ENCODE assay signal across 8 cellular contexts in the genomic region with DNA sequence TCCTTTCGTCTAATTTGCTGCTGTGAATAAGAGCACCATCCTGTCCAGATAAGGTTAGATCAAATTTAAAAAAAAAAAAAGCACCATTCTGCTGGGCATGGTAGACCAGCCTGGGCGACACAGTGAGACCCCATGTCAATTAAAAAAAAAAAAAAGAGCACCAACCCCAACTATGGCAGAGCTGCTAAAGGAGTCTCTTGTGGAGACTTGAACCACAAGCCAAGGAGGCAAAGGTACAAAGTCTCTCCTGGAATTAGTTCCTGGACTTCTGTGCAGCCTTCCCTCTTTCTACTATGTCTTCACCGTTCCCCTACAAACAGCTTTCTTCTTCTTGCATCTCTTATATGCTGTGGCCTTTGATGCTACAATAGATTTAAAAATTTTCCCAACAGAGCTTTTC. TPM values are rescaled to one million over a fixed set of nuclear protein-coding genes. Genes with fewer than 3 reads are reported as not detected.
DNase-seq lines count a peak whose midpoint lies in the region; ATAC-seq and TF ChIP-seq lines count a peak whose summit lies in the region.
"Had no signal": no experiment of that assay in that cellular context is flagged by ENCODE, and none has a peak within 500 bp of the region (broad histone marks: within the 10 kb centered on the region; RNA-seq: fewer than 3 reads in every experiment).

No MANE protein-coding gene starts in this region.

- WGBS in iPS DF 6.9 (ENCODE audit: insufficient coverage, insufficient read length) = no CpG with 5 or more reads among the region's 3 CpGs
- WGBS in smooth muscle cell (ENCODE audit: low lambda C conversion rate) = 72% methylated on average over 3 of the region's 3 CpGs

- H3K4me3 Mint-ChIP-seq in activated CD4-positive, alpha-beta memory T cell treated with anti-CD3 and anti-CD28 coated beads for 36 hours = peak overlapping the region; percentile 99

- no peaks in the 10 kb centered on the region for H3K9me3 Mint-ChIP-seq in activated CD4-positive, alpha-beta memory T cell treated with anti-CD3 and anti-CD28 coated beads for 36 hours

- no peak overlapping the region for H3K27ac ChIP-seq in iPS DF 6.9 (ENCODE audit: low read length)
- peak overlapping the region; percentile 99 for H3K27ac ChIP-seq in smooth muscle cell (ENCODE audit: low read depth)
- no peak overlapping the region for H3K27ac ChIP-seq in caudate nucleus (ENCODE audit: low read depth, low read length)

- H3K4me2 ChIP-seq in smooth muscle cell = peak overlapping the region; percentile 98

- H3K79me2 ChIP-seq in smooth muscle cell (ENCODE audit: low read depth) = peaks cover 66% of the 10 kb centered on the region

- intact Hi-C loops in activated CD4-positive, alpha-beta memory T cell treated with anti-CD3 and anti-CD28 coated beads for 36 hours (cut with micrococcal nuclease) = loop anchor here (5.0 kb wide), 1 partner anchor 44 kb away; no protein-coding TSS in a partner anchor

- H3F3A ChIP-seq in smooth muscle cell (ENCODE audit: low read depth) = no peaks in the 10 kb centered on the region

- POLR2A ChIA-PET in HEK293T (lab: Yijun Ruan, JAX) = no interaction called here
- POLR2A ChIA-PET in activated CD4-positive, alpha-beta memory T cell treated with anti-CD3 and anti-CD28 coated beads for 36 hours (lab: Charles Lee) = interaction anchor here (2.0 kb wide), 1 partner anchor 129 kb away, joined by 18 read pairs; a partner anchor contains a TSS

- H3K4me1 Mint-ChIP-seq in activated CD4-positive, alpha-beta memory T cell treated with anti-CD3 and anti-CD28 coated beads for 36 hours (ENCODE audit: low read depth) = peaks cover 35% of the 10 kb centered on the region

- no peak for ATAC-seq in HG03354 (IDR thresholded peaks at IDR 0.05; ENCODE audit: poor library complexity, severe bottlenecking, unreplicated experiment)

- no peaks in the 10 kb centered on the region for H3K9me3 ChIP-seq in iPS DF 6.9 (ENCODE audit: control insufficient read depth, insufficient read depth, low read length)
- H3K9me3 ChIP-seq in smooth muscle cell (replicated peaks; ENCODE audit: low read depth) = no peaks in the 10 kb centered on the region

- H3K4me1 ChIP-seq in iPS DF 6.9 (ENCODE audit: control insufficient read depth, insufficient read depth, low read length) (no peaks in the 10 kb centered on the region), smooth muscle cell (ENCODE audit: low read depth) (peaks cover 14% of the 10 kb centered on the region)

- peak overlapping the region; percentile 99 for H3K9ac ChIP-seq in smooth muscle cell (ENCODE audit: low read depth)

- H2AFZ ChIP-seq in smooth muscle cell (ENCODE audit: low read depth) = no peak overlapping the region

- peak overlapping the region; percentile 9; the same call in 1 of the 2 replicates for H3K4me3 ChIP-seq in iPS DF 6.9 (ENCODE audit: low read length)
- H3K4me3 ChIP-seq in smooth muscle cell = peak overlapping the region; percentile 79

- H3K36me3 Mint-ChIP-seq in activated CD4-positive, alpha-beta memory T cell treated with anti-CD3 and anti-CD28 coated beads for 36 hours = peaks cover 3% of the 10 kb centered on the region

- no peak for TF ChIP-seq CTCF in smooth muscle cell (IDR thresholded peaks at IDR 0.05; ENCODE audit: borderline replicate concordance, insufficient read depth, poor library complexity, severe bottlenecking)

- CTCF ChIA-PET in HEK293T (lab: Yijun Ruan, JAX) = no interaction called here
- CTCF ChIA-PET in activated CD4-positive, alpha-beta memory T cell treated with anti-CD3 and anti-CD28 coated beads for 36 hours (lab: Charles Lee) = interaction anchor here (0.8 to 1.2 kb wide), 2 partner anchors 24 to 182 kb away, joined by 3 to 4 read pairs; a partner anchor contains a TSS

- H3K36me3 ChIP-seq in iPS DF 6.9 (ENCODE audit: control insufficient read depth, insufficient read depth, low read length) (no peaks in the 10 kb centered on the region), smooth muscle cell (ENCODE audit: low read depth) (no peaks in the 10 kb centered on the region)

- no peaks in the 10 kb centered on the region for H3K27me3 Mint-ChIP-seq in activated CD4-positive, alpha-beta memory T cell treated with anti-CD3 and anti-CD28 coated beads for 36 hours

- H4K20me1 ChIP-seq in smooth muscle cell (ENCODE audit: low read depth) = peaks cover 53% of the 10 kb centered on the region

- no peak overlapping the region for H3K27ac Mint-ChIP-seq in activated CD4-positive, alpha-beta memory T cell treated with anti-CD3 and anti-CD28 coated beads for 36 hours

- H3K27me3 ChIP-seq in iPS DF 6.9 (ENCODE audit: control insufficient read depth, insufficient read depth, low read length) (no peaks in the 10 kb centered on the region), smooth muscle cell (ENCODE audit: low read depth) (no peaks in the 10 kb centered on the region)

- DNase-seq in HEK293T (ENCODE audit: extremely low spot score) = no peak
- DNase-seq in activated CD4-positive, alpha-beta memory T cell treated with anti-CD3 and anti-CD28 coated beads for 36 hours = no peak
- DNase-seq in iPS DF 6.9 (ENCODE audit: low read depth, low spot score) = no peak
- DNase-seq in smooth muscle cell (lab: John Stamatoyannopoulos, UW; ENCODE audit: unreplicated experiment) = no peak
- no peak for DNase-seq in caudate nucleus (lab: John Stamatoyannopoulos, UW)
- DNase-seq in cerebellar nuclear complex (lab: John Stamatoyannopoulos, UW) = no peak
- DNase-seq: foreskin melanocyte had no signal

TF ChIP-seq in HEK293T, 16 proteins besides CTCF, POLR2A, EP300 and RAD21:
- no peak for TF ChIP-seq SP1 (IDR thresholded peaks at IDR 0.05)
- no peak for TF ChIP-seq SUZ12 (IDR thresholded peaks at IDR 0.05)
- no peak for TF ChIP-seq ELF4 (IDR thresholded peaks at IDR 0.05)
- peak; percentile 61; the same call in 1 of the 2 replicates for TF ChIP-seq ZNF384 (IDR thresholded peaks at IDR 0.05)

RNA-seq across cellular contexts. Expression of a gene that starts 1.3 kb away (rescaled TPM):
- total RNA-seq in activated CD4-positive, alpha-beta memory T cell treated with anti-CD3 and anti-CD28 coated beads for 36 hours = 10 to 100 TPM; 21.2 to 21.7 TPM
- total RNA-seq in smooth muscle cell = 50.6 and 58.8 TPM in 2 replicates
- 10.0 and 13.6 TPM in 2 replicates for polyA plus RNA-seq in smooth muscle cell
